31 cellular contexts compared by ENCODE assay signal in the genomic region with DNA sequence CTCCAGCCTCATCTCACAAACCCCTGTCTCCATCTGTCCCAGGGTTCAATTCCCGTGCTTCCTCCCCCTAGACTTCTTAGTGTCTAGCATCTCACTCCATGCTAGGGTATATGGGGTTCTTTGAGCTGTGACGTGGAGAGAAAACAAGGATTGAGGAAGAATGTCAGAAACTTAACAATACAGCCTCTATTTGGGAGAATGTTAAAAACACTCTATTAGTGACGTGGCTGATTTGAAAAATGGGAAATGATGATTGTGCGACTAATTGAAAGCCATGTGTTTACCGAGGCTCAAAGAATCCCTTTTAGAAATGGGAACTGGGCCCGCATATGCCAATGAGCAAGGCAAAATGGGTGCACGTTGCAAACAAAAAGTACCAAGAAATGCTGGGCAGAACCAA.
"Had no signal": no experiment of that assay in that cellular context is flagged by ENCODE, and none has a peak within 500 bp of the region (broad histone marks: within the 10 kb centered on the region; RNA-seq: fewer than 3 reads in every experiment).

No MANE protein-coding gene starts in this region.

- H3K4me1 Mint-ChIP-seq: activated naive CD8-positive, alpha-beta T cell treated with anti-CD3 and anti-CD28 coated beads, Interleukin-2, amount 50 U/mL, for 24 hours; brain had no signal

- H3K36me3 Mint-ChIP-seq: activated naive CD4-positive, alpha-beta T cell treated with anti-CD3 and anti-CD28 coated beads, Interleukin-2, amount 10 ng/mL, durations not matched to agents 7 days and 5 days; activated naive CD8-positive, alpha-beta T cell; brain had no signal

- H3K27ac ChIP-seq: PC-9, RWPE1, VCaP had no signal

- H3K9me3 Mint-ChIP-seq: activated CD4-positive, alpha-beta memory T cell treated with anti-CD3 and anti-CD28 coated beads, Interleukin-2, amount 10 ng/mL, durations not matched to agents 7 days and 5 days; activated naive CD4-positive, alpha-beta T cell treated with anti-CD3 and anti-CD28 coated beads, Interleukin-2, amount 10 ng/mL, durations not matched to agents 7 days and 5 days; activated naive CD8-positive, alpha-beta T cell treated with anti-CD3 and anti-CD28 coated beads, Interleukin-2, amount 50 U/mL, for 24 hours; brain had no signal

- H3K4me2 ChIP-seq: PC-9 had no signal

- H3K27ac Mint-ChIP-seq: activated CD4-positive, alpha-beta memory T cell treated with anti-CD3 and anti-CD28 coated beads, Interleukin-2, amount 10 ng/mL, durations not matched to agents 7 days and 5 days; activated naive CD4-positive, alpha-beta T cell treated with anti-CD3 and anti-CD28 coated beads, Interleukin-2, amount 10 ng/mL, durations not matched to agents 7 days and 5 days; activated naive CD8-positive, alpha-beta T cell; activated naive CD8-positive, alpha-beta T cell treated with anti-CD3 and anti-CD28 coated beads, Interleukin-2, amount 50 U/mL, for 24 hours; brain had no signal

- DNase-seq: activated CD4-positive, alpha-beta memory T cell treated with anti-CD3 and anti-CD28 coated beads, Interleukin-2, amount 10 ng/mL, durations not matched to agents 7 days and 5 days; activated CD4-positive, alpha-beta T cell treated with anti-CD3 and anti-CD28 coated beads for 1 hour; activated CD4-positive, alpha-beta T cell treated with anti-CD3 and anti-CD28 coated beads for 48 hours; activated CD4-positive, CD25-positive, alpha-beta regulatory T cell; activated CD8-positive, alpha-beta memory T cell treated with anti-CD3 and anti-CD28 coated beads, Interleukin-2, amount 50 U/mL, for 48 hours; activated effector memory CD4-positive, alpha-beta T cell treated with Interleukin-2 at 50 U/mL for 16 hours; activated naive CD4-positive, alpha-beta T cell treated with anti-CD3 and anti-CD28 coated beads, Interleukin-2, amount 10 ng/mL, durations not matched to agents 7 days and 5 days; activated naive CD8-positive, alpha-beta T cell treated with anti-CD3 and anti-CD28 coated beads, Interleukin-2, amount 50 U/mL, for 24 hours; activated T-cell treated with anti-CD3 and anti-CD28 coated beads, Interleukin-2, amount 50 U/mL, for 48 hours; anterior cingulate cortex; cerebellar nuclear complex; NCI-H1092; NCI-H146; NCI-H187; NCI-H2081; NCI-H2171 treated with DMSO at 0.1 percent for 48 hours; NCI-H2227 treated with DMSO at 0.1 percent for 48 hours; NCI-H446; NCI-H510A treated with DMSO at 0.1 percent for 48 hours; NCI-H526 treated with DMSO at 0.1 percent for 48 hours; NCI-H774; PC-9; SW 1271; T-helper 1 cell; T-helper 2 cell; T-helper 9 cell had no signal

- ATAC-seq: activated naive CD8-positive, alpha-beta T cell treated with anti-CD3 and anti-CD28 coated beads, Interleukin-2, amount 50 U/mL, for 24 hours; Right ventricle myocardium inferior had no signal

- H3K4me3 Mint-ChIP-seq: activated CD4-positive, alpha-beta memory T cell treated with anti-CD3 and anti-CD28 coated beads, Interleukin-2, amount 10 ng/mL, durations not matched to agents 7 days and 5 days; activated naive CD4-positive, alpha-beta T cell treated with anti-CD3 and anti-CD28 coated beads, Interleukin-2, amount 10 ng/mL, durations not matched to agents 7 days and 5 days; activated naive CD8-positive, alpha-beta T cell; activated naive CD8-positive, alpha-beta T cell treated with anti-CD3 and anti-CD28 coated beads, Interleukin-2, amount 50 U/mL, for 24 hours; brain had no signal

- H2AFZ ChIP-seq: PC-9 had no signal

- H3K4me3 ChIP-seq: PC-9 had no signal
